Comparison of ENCODE assay signal across 12 cellular contexts in genomic region chr10:23299961-23300360, GRCh38. TPM values are rescaled to one million over a fixed set of nuclear protein-coding genes. Genes with fewer than 3 reads are reported as not detected.
A peak's percentile ranks its signal among the peaks of the same experiment; 100 is the strongest.
DNase-seq lines count a peak whose midpoint lies in the region; FAIRE-seq lines count a peak whose summit lies in the region.
"Not testable (repeated sequence)": the region's sequence is repeated elsewhere in the genome, so short reads cannot be mapped to it uniquely, and the experiment has no call there.
"Had no signal": no experiment of that assay in that cellular context is flagged by ENCODE, and none has a peak within 500 bp of the region (broad histone marks: within the 10 kb centered on the region; RNA-seq: fewer than 3 reads in every experiment).

No MANE protein-coding gene starts in this region.

- DNase-seq in Caki2 (ENCODE audit: low read depth), result peak; percentile 18
- DNase-seq in M059J (ENCODE audit: low read depth), result peak; percentile 35
- peak; percentile 42 for DNase-seq in RCC 7860 (ENCODE audit: low spot score)
- peak; percentile 54 for DNase-seq in RPMI7951 (ENCODE audit: low read depth)
- DNase-seq in kidney tubule cell (ENCODE audit: low spot score), result peak; percentile 52

- in situ Hi-C loops in Caki2 (cut with HindIII; ENCODE audit: low pct_unique_long_range_greater_than_20kb, low sequenced_read_pairs), result not testable (repeated sequence)

- peak; percentile 69 for FAIRE-seq in RCC 7860 (lab: Jason Lieb, UNC)

RNA-seq across cellular contexts. Expression of gene C10orf67, which starts 44.6 kb away (rescaled TPM):
- 0.07 and 0.14 TPM in 2 replicates for total RNA-seq in Caki2 (2014; rRNA removed; shearing (Covaris generic); ENCODE audit: low replicate concordance)
- 0.02 and 0.05 TPM in 2 replicates for total RNA-seq in M059J (2014; rRNA removed; shearing (Covaris generic))
- total RNA-seq in RPMI7951 (2014; rRNA removed; shearing (Covaris generic)), result not detected in 2 replicates
- total RNA-seq: B cell; Caco-2; CD4-positive, alpha-beta memory T cell; CD4-positive, alpha-beta T cell; CD8-positive, alpha-beta memory T cell; CD8-positive, alpha-beta T cell; Daoy had no signal

Comparison
In these comparisons a context has a peak if more than half of its experiments do, and no peak if none do; other contexts are left out.
1. Peak in every context shown above with its lines: DNase-seq.